Comparison of ENCODE assay signal across 1 cellular context in the genomic region with DNA sequence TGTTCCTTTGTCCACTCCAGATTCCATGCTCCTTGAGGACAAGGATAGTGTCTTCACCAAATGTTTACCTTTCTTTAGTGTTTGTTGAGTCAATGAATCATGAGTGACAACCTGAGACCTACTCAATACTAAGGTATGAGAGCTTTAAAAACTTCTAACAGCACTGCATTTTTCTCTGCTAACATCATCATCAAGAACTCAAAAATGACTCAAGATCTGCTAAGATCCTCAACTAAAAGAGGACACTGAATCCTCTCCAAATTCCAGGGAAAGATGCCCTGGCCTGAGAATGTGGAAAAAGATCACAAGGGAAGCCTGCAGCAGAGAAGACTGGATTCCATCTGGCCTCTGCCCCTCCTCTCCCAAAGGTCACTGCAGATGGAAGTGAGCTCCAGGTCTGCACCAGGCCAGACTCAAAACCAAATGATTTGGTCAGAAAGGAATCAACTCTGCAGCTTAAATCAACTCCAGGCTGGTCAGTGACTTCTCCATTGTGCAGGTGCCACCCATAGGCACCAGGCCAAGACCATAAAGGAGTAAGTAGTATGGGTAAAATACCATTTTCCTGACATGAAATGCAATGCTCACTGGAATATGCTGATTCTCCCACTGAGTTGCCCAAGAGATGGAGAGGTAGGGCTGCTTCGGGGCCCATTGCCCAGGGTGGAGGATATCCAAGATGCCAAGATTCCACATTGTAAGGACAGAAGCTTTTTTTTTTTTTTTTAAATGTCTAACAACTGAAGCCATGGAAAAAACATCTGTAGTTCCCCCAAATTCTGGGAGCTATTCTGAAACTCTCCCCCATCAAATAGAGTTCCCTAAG.
TF ChIP-seq lines count a peak whose summit lies in the region.

No MANE protein-coding gene starts in this region.

TF ChIP-seq in HepG2, 621 proteins besides CTCF, POLR2A, EP300 and RAD21 (continued from another document):
- TF ChIP-seq, protein P1, sequence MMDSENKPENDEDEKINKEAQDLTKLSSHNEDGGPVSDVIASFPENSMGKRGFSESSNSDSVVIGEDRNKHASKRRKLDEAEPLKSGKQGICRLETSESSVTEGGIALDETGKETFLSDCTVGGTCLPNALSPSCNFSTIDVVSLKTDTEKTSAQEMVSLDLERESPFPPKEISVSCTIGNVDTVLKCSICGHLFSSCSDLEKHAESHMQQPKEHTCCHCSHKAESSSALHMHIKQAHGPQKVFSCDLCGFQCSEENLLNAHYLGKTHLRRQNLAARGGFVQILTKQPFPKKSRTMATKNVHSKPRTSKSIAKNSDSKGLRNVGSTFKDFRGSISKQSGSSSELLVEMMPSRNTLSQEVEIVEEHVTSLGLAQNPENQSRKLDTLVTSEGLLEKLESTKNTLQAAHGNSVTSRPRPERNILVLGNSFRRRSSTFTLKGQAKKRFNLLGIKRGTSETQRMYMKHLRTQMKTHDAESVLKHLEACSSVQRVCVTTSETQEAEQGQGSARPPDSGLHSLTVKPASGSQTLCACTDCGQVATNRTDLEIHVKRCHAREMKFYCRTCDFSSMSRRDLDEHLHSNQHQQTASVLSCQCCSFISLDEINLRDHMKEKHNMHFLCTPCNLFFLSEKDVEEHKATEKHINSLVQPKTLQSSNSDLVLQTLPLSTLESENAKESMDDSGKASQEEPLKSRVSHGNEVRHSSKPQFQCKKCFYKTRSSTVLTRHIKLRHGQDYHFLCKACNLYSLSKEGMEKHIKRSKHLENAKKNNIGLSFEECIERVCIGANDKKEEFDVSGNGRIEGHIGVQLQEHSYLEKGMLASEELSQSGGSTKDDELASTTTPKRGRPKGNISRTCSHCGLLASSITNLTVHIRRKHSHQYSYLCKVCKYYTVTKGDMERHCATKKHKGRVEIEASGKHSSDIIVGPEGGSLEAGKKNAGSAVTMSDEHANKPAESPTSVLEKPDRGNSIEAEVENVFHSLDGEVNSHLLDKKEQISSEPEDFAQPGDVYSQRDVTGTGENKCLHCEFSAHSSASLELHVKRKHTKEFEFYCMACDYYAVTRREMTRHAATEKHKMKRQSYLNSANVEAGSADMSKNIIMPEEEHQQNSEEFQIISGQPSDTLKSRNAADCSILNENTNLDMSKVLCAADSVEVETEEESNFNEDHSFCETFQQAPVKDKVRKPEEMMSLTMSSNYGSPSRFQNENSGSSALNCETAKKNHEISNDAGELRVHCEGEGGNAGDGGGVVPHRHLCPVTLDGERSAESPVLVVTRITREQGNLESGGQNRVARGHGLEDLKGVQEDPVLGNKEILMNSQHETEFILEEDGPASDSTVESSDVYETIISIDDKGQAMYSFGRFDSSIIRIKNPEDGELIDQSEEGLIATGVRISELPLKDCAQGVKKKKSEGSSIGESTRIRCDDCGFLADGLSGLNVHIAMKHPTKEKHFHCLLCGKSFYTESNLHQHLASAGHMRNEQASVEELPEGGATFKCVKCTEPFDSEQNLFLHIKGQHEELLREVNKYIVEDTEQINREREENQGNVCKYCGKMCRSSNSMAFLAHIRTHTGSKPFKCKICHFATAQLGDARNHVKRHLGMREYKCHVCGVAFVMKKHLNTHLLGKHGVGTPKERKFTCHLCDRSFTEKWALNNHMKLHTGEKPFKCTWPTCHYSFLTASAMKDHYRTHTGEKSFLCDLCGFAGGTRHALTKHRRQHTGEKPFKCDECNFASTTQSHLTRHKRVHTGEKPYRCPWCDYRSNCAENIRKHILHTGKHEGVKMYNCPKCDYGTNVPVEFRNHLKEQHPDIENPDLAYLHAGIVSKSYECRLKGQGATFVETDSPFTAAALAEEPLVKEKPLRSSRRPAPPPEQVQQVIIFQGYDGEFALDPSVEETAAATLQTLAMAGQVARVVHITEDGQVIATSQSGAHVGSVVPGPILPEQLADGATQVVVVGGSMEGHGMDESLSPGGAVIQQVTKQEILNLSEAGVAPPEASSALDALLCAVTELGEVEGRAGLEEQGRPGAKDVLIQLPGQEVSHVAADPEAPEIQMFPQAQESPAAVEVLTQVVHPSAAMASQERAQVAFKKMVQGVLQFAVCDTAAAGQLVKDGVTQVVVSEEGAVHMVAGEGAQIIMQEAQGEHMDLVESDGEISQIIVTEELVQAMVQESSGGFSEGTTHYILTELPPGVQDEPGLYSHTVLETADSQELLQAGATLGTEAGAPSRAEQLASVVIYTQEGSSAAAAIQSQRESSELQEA (CRISPR knock-in tag; IDR thresholded peaks at IDR 0.05; ENCODE audit: not compliant biosample characterization), result no peak
- TF ChIP-seq SMAD3 (CRISPR knock-in tag; IDR thresholded peaks at IDR 0.05), result no peak
- no peak for TF ChIP-seq CHCHD3 (CRISPR knock-in tag; IDR thresholded peaks at IDR 0.05)
- no peak for TF ChIP-seq ZNF180 (CRISPR knock-in tag; IDR thresholded peaks at IDR 0.05; ENCODE audit: borderline replicate concordance, low read depth)
- TF ChIP-seq, protein P2, sequence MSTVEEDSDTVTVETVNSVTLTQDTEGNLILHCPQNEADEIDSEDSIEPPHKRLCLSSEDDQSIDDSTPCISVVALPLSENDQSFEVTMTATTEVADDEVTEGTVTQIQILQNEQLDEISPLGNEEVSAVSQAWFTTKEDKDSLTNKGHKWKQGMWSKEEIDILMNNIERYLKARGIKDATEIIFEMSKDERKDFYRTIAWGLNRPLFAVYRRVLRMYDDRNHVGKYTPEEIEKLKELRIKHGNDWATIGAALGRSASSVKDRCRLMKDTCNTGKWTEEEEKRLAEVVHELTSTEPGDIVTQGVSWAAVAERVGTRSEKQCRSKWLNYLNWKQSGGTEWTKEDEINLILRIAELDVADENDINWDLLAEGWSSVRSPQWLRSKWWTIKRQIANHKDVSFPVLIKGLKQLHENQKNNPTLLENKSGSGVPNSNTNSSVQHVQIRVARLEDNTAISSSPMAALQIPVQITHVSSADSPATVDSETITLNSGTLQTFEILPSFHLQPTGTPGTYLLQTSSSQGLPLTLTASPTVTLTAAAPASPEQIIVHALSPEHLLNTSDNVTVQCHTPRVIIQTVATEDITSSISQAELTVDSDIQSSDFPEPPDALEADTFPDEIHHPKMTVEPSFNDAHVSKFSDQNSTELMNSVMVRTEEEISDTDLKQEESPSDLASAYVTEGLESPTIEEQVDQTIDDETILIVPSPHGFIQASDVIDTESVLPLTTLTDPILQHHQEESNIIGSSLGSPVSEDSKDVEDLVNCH (CRISPR knock-in tag; IDR thresholded peaks at IDR 0.05), result no peak
- TF ChIP-seq ZNF83 (CRISPR knock-in tag; IDR thresholded peaks at IDR 0.05; ENCODE audit: borderline replicate concordance), result no peak
- TF ChIP-seq ZNF709 (CRISPR knock-in tag; IDR thresholded peaks at IDR 0.05), result no peak
- TF ChIP-seq, protein P3, sequence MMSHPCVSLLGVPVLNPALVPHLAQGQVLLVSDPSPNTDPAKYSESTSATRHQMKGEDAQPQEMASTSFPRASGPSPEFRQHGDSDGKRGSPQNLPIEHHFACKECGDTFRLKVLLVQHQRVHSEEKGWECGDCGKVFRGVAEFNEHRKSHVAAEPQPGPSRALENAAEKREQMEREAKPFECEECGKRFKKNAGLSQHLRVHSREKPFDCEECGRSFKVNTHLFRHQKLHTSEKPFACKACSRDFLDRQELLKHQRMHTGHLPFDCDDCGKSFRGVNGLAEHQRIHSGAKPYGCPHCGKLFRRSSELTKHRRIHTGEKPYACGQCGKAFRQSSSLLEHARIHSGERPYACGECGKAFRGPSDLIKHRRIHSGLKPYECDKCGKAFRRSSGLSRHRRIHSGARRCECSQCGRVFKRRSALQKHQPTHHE (CRISPR knock-in tag; IDR thresholded peaks at IDR 0.05; ENCODE audit: borderline replicate concordance), result no peak
- no peak for TF ChIP-seq ZNF816 (CRISPR knock-in tag; IDR thresholded peaks at IDR 0.05; ENCODE audit: borderline replicate concordance)
- no peak for TF ChIP-seq SMARCE1 (IDR thresholded peaks at IDR 0.05; ENCODE audit: borderline replicate concordance)
- TF ChIP-seq SNAI1 (CRISPR knock-in tag; IDR thresholded peaks at IDR 0.05; ENCODE audit: borderline replicate concordance), result no peak
- no peak for TF ChIP-seq PHF20 (CRISPR knock-in tag; IDR thresholded peaks at IDR 0.05)
- TF ChIP-seq ZNF552 (CRISPR knock-in tag; IDR thresholded peaks at IDR 0.05; ENCODE audit: borderline replicate concordance), result no peak
- TF ChIP-seq CREB1 (IDR thresholded peaks at IDR 0.05), result no peak
- no peak for TF ChIP-seq CREB1 (CRISPR knock-in tag; IDR thresholded peaks at IDR 0.05)
